Comparison of ENCODE assay signal across 22 cellular contexts in the genomic region with DNA sequence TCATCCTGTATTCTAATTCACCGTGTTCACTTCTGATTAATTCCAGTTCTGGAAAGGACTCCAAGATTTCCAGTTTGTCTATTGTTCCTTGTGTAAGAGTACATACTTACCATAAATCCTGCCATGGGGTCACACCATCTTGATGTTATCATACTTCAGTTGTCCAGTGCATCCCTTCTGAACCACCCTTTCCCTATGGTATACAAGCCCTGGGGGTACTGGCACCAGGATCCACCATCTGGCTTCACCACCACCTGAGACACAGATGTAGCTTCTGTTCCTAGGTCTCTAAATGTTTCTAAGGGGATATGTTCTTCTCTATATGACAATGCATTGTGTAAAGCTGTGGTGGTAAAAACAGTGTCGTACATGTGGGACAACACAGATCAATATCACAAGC. TPM values are rescaled to one million over a fixed set of nuclear protein-coding genes. Genes with fewer than 3 reads are reported as not detected.
"Had no signal": no experiment of that assay in that cellular context is flagged by ENCODE, and none has a peak within 500 bp of the region (broad histone marks: within the 10 kb centered on the region; RNA-seq: fewer than 3 reads in every experiment).

No MANE protein-coding gene starts in this region.

- H3K27me3 Mint-ChIP-seq: memory B cell; progenitor cell of endocrine pancreas; stimulated activated naive B cell treated with anti-CD40 and anti-IgM and Interleukin-4, amounts not matched to agents 10 μg/mL and 1 μg/mL and 100 μg/mL, for 72 hours; stimulated activated naive CD8-positive, alpha-beta T cell treated with anti-CD3 and anti-CD28 coated beads, Interleukin-15, amount 100 ng/mL, for 72 hours had no signal

- DNase-seq: foreskin fibroblast; gastrocnemius medialis; head of caudate nucleus; natural killer cell; pancreas; right lobe of liver; small intestine; stimulated activated CD4-positive, alpha-beta T cell treated with anti-CD3 and anti-CD28 coated beads, Interleukin-15, amount 100 ng/mL, for 24 hours; stimulated activated CD4-positive, alpha-beta T cell treated with anti-CD3 and anti-CD28 coated beads, Interleukin-2, amount 100 ng/mL, for 48 hours; stimulated activated naive B cell treated with anti-CD40 and anti-IgM and Interleukin-4, amounts not matched to agents 10 μg/mL and 1 μg/mL and 100 μg/mL, for 72 hours; stimulated activated naive CD8-positive, alpha-beta T cell treated with anti-CD3 and anti-CD28 coated beads, Interleukin-15, amount 100 ng/mL, for 72 hours; thyroid gland; trophoblast cell had no signal

- H3K4me3 Mint-ChIP-seq: memory B cell; natural killer cell; neural crest cell; stimulated activated naive B cell treated with anti-CD40 and anti-IgM and Interleukin-4, amounts not matched to agents 10 μg/mL and 1 μg/mL and 100 μg/mL, for 72 hours; stimulated activated naive CD8-positive, alpha-beta T cell treated with anti-CD3 and anti-CD28 coated beads, Interleukin-15, amount 100 ng/mL, for 72 hours had no signal

- H3K9me3 Mint-ChIP-seq: memory B cell; natural killer cell; neural crest cell; stimulated activated naive B cell treated with anti-CD40 and anti-IgM and Interleukin-4, amounts not matched to agents 10 μg/mL and 1 μg/mL and 100 μg/mL, for 72 hours; stimulated activated naive CD8-positive, alpha-beta T cell treated with anti-CD3 and anti-CD28 coated beads, Interleukin-15, amount 100 ng/mL, for 72 hours had no signal

- H3K36me3 Mint-ChIP-seq: natural killer cell had no signal

- H3K27ac ChIP-seq: coronary artery, gastrocnemius medialis, pancreas, right lobe of liver, suprapubic skin, thyroid gland, vagina had no signal

- H3K27me3 ChIP-seq: gastrocnemius medialis, neutrophil, pancreas, right lobe of liver, suprapubic skin, thyroid gland, vagina had no signal

- H3K9me3 ChIP-seq: gastrocnemius medialis, neutrophil, pancreas, right lobe of liver, suprapubic skin, thyroid gland, vagina had no signal

- H3K27ac Mint-ChIP-seq: memory B cell, progenitor cell of endocrine pancreas had no signal

- ATAC-seq: gastrocnemius medialis; natural killer cell; stimulated activated naive B cell treated with anti-CD40 and anti-IgM and Interleukin-4, amounts not matched to agents 10 μg/mL and 1 μg/mL and 100 μg/mL, for 72 hours; stimulated activated naive CD8-positive, alpha-beta T cell treated with anti-CD3 and anti-CD28 coated beads, Interleukin-15, amount 100 ng/mL, for 72 hours had no signal

RNA-seq across cellular contexts. Expression of gene SULT1A2, which starts 21.9 kb away (rescaled TPM):
- total RNA-seq: dermis microvascular lymphatic vessel endothelial cell, glomerular endothelial cell, neural crest cell, suprapubic skin, vagina had no signal

RNA-seq across cellular contexts. Expression of gene NUPR1, which starts 36.2 kb away (rescaled TPM):
- total RNA-seq: natural killer cell, neural crest cell, progenitor cell of endocrine pancreas had no signal
